In the genomic region with DNA sequence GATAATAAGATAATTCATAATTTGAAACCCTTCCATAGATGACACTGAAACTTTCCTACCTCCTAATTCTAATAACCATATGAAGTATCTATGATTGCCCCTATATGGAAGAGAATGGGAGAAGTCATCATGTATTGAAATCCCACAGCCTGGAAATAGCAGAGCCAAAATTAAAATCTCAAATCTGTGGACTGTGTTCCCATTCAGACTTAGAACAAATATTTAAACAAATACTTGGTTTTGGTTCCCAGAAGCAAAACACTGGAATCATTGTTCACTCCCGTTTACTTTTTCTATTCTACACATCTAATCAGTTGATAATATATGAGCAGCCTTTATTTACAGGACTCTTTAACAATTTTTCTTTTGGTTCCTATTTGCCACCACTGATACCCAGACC, we compare ENCODE assay signal across 38 cellular contexts.
"Had no signal": no experiment of that assay in that cellular context is flagged by ENCODE, and none has a peak within 500 bp of the region (broad histone marks: within the 10 kb centered on the region; RNA-seq: fewer than 3 reads in every experiment).

No MANE protein-coding gene starts in this region.

- ATAC-seq: activated CD4-positive, alpha-beta T cell treated with anti-CD3 and anti-CD28 coated beads for 36 hours; activated CD4-positive, CD25-positive, alpha-beta regulatory T cell treated with anti-CD3 and anti-CD28 coated beads, Interleukin-2, amount 50 U/mL, for 24 hours; activated CD8-positive, alpha-beta memory T cell treated with anti-CD3 and anti-CD28 coated beads, Interleukin-2, amount 10 ng/mL, durations not matched to agents 7 days and 5 days; activated CD8-positive, alpha-beta T cell treated with anti-CD3 and anti-CD28 coated beads, Interleukin-2, amount 10 ng/mL, durations not matched to agents 7 days and 5 days; activated naive CD8-positive, alpha-beta T cell treated with anti-CD3 and anti-CD28 coated beads, Interleukin-2, amount 50 U/mL, for 24 hours; WTC11 had no signal

- H3K27me3 Mint-ChIP-seq: activated CD4-positive, alpha-beta memory T cell treated with anti-CD3 and anti-CD28 coated beads, Interleukin-2, amount 10 ng/mL, durations not matched to agents 7 days and 5 days; activated CD4-positive, alpha-beta T cell treated with anti-CD3 and anti-CD28 coated beads for 36 hours; activated CD4-positive, alpha-beta T cell treated with anti-CD3 and anti-CD28 coated beads, Interleukin-2, amount 10 ng/mL, durations not matched to agents 7 days and 5 days; activated CD8-positive, alpha-beta memory T cell treated with anti-CD3 and anti-CD28 coated beads, Interleukin-2, amount 10 ng/mL, durations not matched to agents 7 days and 5 days; activated naive CD4-positive, alpha-beta T cell treated with anti-CD3 and anti-CD28 coated beads, Interleukin-2, amount 10 ng/mL, durations not matched to agents 7 days and 5 days; activated naive CD4-positive, alpha-beta T cell treated with anti-CD3 and anti-CD28 coated beads, Interleukin-2, amount 50 U/mL, for 24 hours; activated naive CD8-positive, alpha-beta T cell; activated naive CD8-positive, alpha-beta T cell treated with anti-CD3 and anti-CD28 coated beads, Interleukin-2, amount 10 ng/mL, durations not matched to agents 7 days and 5 days; activated naive CD8-positive, alpha-beta T cell treated with anti-CD3 and anti-CD28 coated beads, Interleukin-2, amount 50 U/mL, for 24 hours; activated T-cell treated with anti-CD3 and anti-CD28 coated beads, Interleukin-2, amount 50 U/mL, for 24 hours; central memory CD8-positive, alpha-beta T cell had no signal

- H3K36me3 Mint-ChIP-seq: activated CD8-positive, alpha-beta memory T cell treated with anti-CD3 and anti-CD28 coated beads, Interleukin-2, amount 10 ng/mL, durations not matched to agents 7 days and 5 days; activated naive CD4-positive, alpha-beta T cell treated with anti-CD3 and anti-CD28 coated beads, Interleukin-2, amount 10 ng/mL, durations not matched to agents 7 days and 5 days; activated naive CD4-positive, alpha-beta T cell treated with anti-CD3 and anti-CD28 coated beads, Interleukin-2, amount 50 U/mL, for 24 hours; activated naive CD8-positive, alpha-beta T cell; activated naive CD8-positive, alpha-beta T cell treated with anti-CD3 and anti-CD28 coated beads, Interleukin-2, amount 10 ng/mL, durations not matched to agents 7 days and 5 days; brain; WTC11 had no signal

- DNase-seq: activated CD4-positive, alpha-beta memory T cell treated with anti-CD3 and anti-CD28 coated beads, Interleukin-2, amount 10 ng/mL, durations not matched to agents 7 days and 5 days; activated CD4-positive, alpha-beta T cell treated with anti-CD3 and anti-CD28 coated beads for 1 hour; activated CD4-positive, alpha-beta T cell treated with anti-CD3 and anti-CD28 coated beads for 36 hours; activated CD4-positive, alpha-beta T cell treated with anti-CD3 and anti-CD28 coated beads for 48 hours; activated CD4-positive, alpha-beta T cell treated with anti-CD3 and anti-CD28 coated beads, Interleukin-2, amount 10 ng/mL, durations not matched to agents 7 days and 5 days; activated CD4-positive, alpha-beta T cell treated with anti-CD3 and anti-CD28 coated beads, Interleukin-2, amount 50 U/mL, for 48 hours; activated CD4-positive, CD25-positive, alpha-beta regulatory T cell; activated CD8-positive, alpha-beta memory T cell treated with anti-CD3 and anti-CD28 coated beads for 24 hours; activated CD8-positive, alpha-beta memory T cell treated with anti-CD3 and anti-CD28 coated beads, Interleukin-2, amount 10 ng/mL, durations not matched to agents 7 days and 5 days; activated CD8-positive, alpha-beta memory T cell treated with anti-CD3 and anti-CD28 coated beads, Interleukin-2, amount 50 U/mL, for 48 hours; activated CD8-positive, alpha-beta T cell treated with anti-CD3 and anti-CD28 coated beads, Interleukin-2, amount 10 ng/mL, durations not matched to agents 7 days and 5 days; activated effector memory CD4-positive, alpha-beta T cell treated with Interleukin-2 at 50 U/mL for 16 hours; activated gamma-delta T cell; activated naive CD4-positive, alpha-beta T cell treated with anti-CD3 and anti-CD28 coated beads, Interleukin-2, amount 10 ng/mL, durations not matched to agents 7 days and 5 days; activated naive CD4-positive, alpha-beta T cell treated with Interleukin-2 at 50 U/mL for 16 hours; activated naive CD8-positive, alpha-beta T cell treated with anti-CD3 and anti-CD28 coated beads, Interleukin-2, amount 10 ng/mL, durations not matched to agents 7 days and 5 days; activated naive CD8-positive, alpha-beta T cell treated with anti-CD3 and anti-CD28 coated beads, Interleukin-2, amount 50 U/mL, for 24 hours; activated T-cell treated with anti-CD3 and anti-CD28 coated beads, Interleukin-2, amount 50 U/mL, for 24 hours; activated T-cell treated with anti-CD3 and anti-CD28 coated beads, Interleukin-2, amount 50 U/mL, for 48 hours; amygdala; anterior cingulate cortex; caudate nucleus; cerebellar nuclear complex; T-helper 1 cell; T-helper 2 cell; T-helper 9 cell; WERI-Rb-1 had no signal

- H3K27ac ChIP-seq: ascending aorta, cardiac muscle cell, WERI-Rb-1 had no signal

- H3K27me3 ChIP-seq: ascending aorta, cardiac muscle cell had no signal

- H3K4me1 Mint-ChIP-seq: activated CD4-positive, alpha-beta memory T cell treated with anti-CD3 and anti-CD28 coated beads, Interleukin-2, amount 10 ng/mL, durations not matched to agents 7 days and 5 days; activated CD4-positive, alpha-beta T cell treated with anti-CD3 and anti-CD28 coated beads for 36 hours; activated CD4-positive, alpha-beta T cell treated with anti-CD3 and anti-CD28 coated beads, Interleukin-2, amount 10 ng/mL, durations not matched to agents 7 days and 5 days; activated CD8-positive, alpha-beta memory T cell treated with anti-CD3 and anti-CD28 coated beads, Interleukin-2, amount 10 ng/mL, durations not matched to agents 7 days and 5 days; activated naive CD4-positive, alpha-beta T cell treated with anti-CD3 and anti-CD28 coated beads, Interleukin-2, amount 10 ng/mL, durations not matched to agents 7 days and 5 days; activated naive CD4-positive, alpha-beta T cell treated with anti-CD3 and anti-CD28 coated beads, Interleukin-2, amount 50 U/mL, for 24 hours; activated naive CD8-positive, alpha-beta T cell treated with anti-CD3 and anti-CD28 coated beads, Interleukin-2, amount 10 ng/mL, durations not matched to agents 7 days and 5 days; activated naive CD8-positive, alpha-beta T cell treated with anti-CD3 and anti-CD28 coated beads, Interleukin-2, amount 50 U/mL, for 24 hours; brain; central memory CD8-positive, alpha-beta T cell had no signal

- H3K4me3 ChIP-seq: ascending aorta, cardiac muscle cell had no signal

- H3K4me3 Mint-ChIP-seq: activated CD4-positive, alpha-beta memory T cell treated with anti-CD3 and anti-CD28 coated beads, Interleukin-2, amount 10 ng/mL, durations not matched to agents 7 days and 5 days; activated CD4-positive, alpha-beta T cell treated with anti-CD3 and anti-CD28 coated beads for 36 hours; activated CD4-positive, alpha-beta T cell treated with anti-CD3 and anti-CD28 coated beads, Interleukin-2, amount 10 ng/mL, durations not matched to agents 7 days and 5 days; activated CD8-positive, alpha-beta memory T cell treated with anti-CD3 and anti-CD28 coated beads, Interleukin-2, amount 10 ng/mL, durations not matched to agents 7 days and 5 days; activated CD8-positive, alpha-beta T cell treated with anti-CD3 and anti-CD28 coated beads, Interleukin-2, amount 10 ng/mL, durations not matched to agents 7 days and 5 days; activated naive CD4-positive, alpha-beta T cell treated with anti-CD3 and anti-CD28 coated beads, Interleukin-2, amount 10 ng/mL, durations not matched to agents 7 days and 5 days; activated naive CD4-positive, alpha-beta T cell treated with anti-CD3 and anti-CD28 coated beads, Interleukin-2, amount 50 U/mL, for 24 hours; activated naive CD8-positive, alpha-beta T cell; activated naive CD8-positive, alpha-beta T cell treated with anti-CD3 and anti-CD28 coated beads, Interleukin-2, amount 10 ng/mL, durations not matched to agents 7 days and 5 days; activated naive CD8-positive, alpha-beta T cell treated with anti-CD3 and anti-CD28 coated beads, Interleukin-2, amount 50 U/mL, for 24 hours; activated T-cell treated with anti-CD3 and anti-CD28 coated beads, Interleukin-2, amount 50 U/mL, for 24 hours; brain; central memory CD8-positive, alpha-beta T cell; T-helper 1 cell treated with Interleukin-12 subunit alpha and Interleukin-12 subunit beta and Interleukin-4 antibody, amounts not matched to agents 30 μg/mL and 1 μg/mL, for 36 hours; T-helper 2 cell treated with Interferon-gamma antibody and Interleukin-4, amounts not matched to agents 5 μg/mL and 100 μg/mL, for 36 hours; WTC11 had no signal

- H3K27ac Mint-ChIP-seq: activated CD4-positive, alpha-beta memory T cell treated with anti-CD3 and anti-CD28 coated beads, Interleukin-2, amount 10 ng/mL, durations not matched to agents 7 days and 5 days; activated CD4-positive, alpha-beta T cell treated with anti-CD3 and anti-CD28 coated beads for 36 hours; activated CD4-positive, alpha-beta T cell treated with anti-CD3 and anti-CD28 coated beads, Interleukin-2, amount 10 ng/mL, durations not matched to agents 7 days and 5 days; activated CD8-positive, alpha-beta memory T cell treated with anti-CD3 and anti-CD28 coated beads, Interleukin-2, amount 10 ng/mL, durations not matched to agents 7 days and 5 days; activated CD8-positive, alpha-beta T cell treated with anti-CD3 and anti-CD28 coated beads, Interleukin-2, amount 10 ng/mL, durations not matched to agents 7 days and 5 days; activated naive CD4-positive, alpha-beta T cell treated with anti-CD3 and anti-CD28 coated beads, Interleukin-2, amount 10 ng/mL, durations not matched to agents 7 days and 5 days; activated naive CD4-positive, alpha-beta T cell treated with anti-CD3 and anti-CD28 coated beads, Interleukin-2, amount 50 U/mL, for 24 hours; activated naive CD8-positive, alpha-beta T cell; activated naive CD8-positive, alpha-beta T cell treated with anti-CD3 and anti-CD28 coated beads, Interleukin-2, amount 10 ng/mL, durations not matched to agents 7 days and 5 days; activated naive CD8-positive, alpha-beta T cell treated with anti-CD3 and anti-CD28 coated beads, Interleukin-2, amount 50 U/mL, for 24 hours; activated T-cell treated with anti-CD3 and anti-CD28 coated beads, Interleukin-2, amount 50 U/mL, for 24 hours; activated T-helper 2 cell treated with anti-CD3 and anti-CD28 coated beads, Interferon-gamma antibody, Interleukin-2, Interleukin-4, amounts not matched to agents 10 μg/mL and 5 μg/mL and 100 μg/mL, durations not matched to agents 14 hours and 24 hours and 36 hours; brain; T-helper 1 cell treated with Interleukin-12 subunit alpha and Interleukin-12 subunit beta and Interleukin-4 antibody, amounts not matched to agents 30 μg/mL and 1 μg/mL, for 36 hours; T-helper 2 cell treated with Interferon-gamma antibody and Interleukin-4, amounts not matched to agents 5 μg/mL and 100 μg/mL, for 36 hours; WTC11 had no signal

- H3K4me1 ChIP-seq: ascending aorta had no signal

- H3K36me3 ChIP-seq: ascending aorta, cardiac muscle cell, WERI-Rb-1 had no signal

- H3K9me3 Mint-ChIP-seq: activated naive CD4-positive, alpha-beta T cell treated with anti-CD3 and anti-CD28 coated beads, Interleukin-2, amount 50 U/mL, for 24 hours; WTC11 had no signal

- H3K9me3 ChIP-seq: ascending aorta had no signal
